19 cellular contexts compared by ENCODE assay signal in the genomic region with DNA sequence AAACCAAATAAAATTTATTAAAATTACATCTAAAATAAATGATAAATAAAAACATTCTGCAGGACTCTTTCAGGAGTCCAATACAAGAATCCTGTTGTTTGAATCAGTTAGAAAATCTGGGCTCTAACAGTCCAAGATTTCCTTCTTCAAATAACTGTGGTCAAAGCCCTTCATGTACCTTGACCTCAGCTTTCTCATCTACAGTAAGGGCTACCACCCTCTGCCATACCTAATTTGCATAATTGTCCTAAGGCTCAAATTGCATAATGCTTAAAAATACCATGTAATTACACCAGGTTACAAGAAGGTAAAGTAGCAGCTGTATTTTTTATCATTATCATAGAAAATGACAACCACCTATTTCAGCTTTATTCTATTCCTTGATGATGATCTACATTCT. TPM values are rescaled to one million over a fixed set of nuclear protein-coding genes. Genes with fewer than 3 reads are reported as not detected.
DNase-seq lines count a peak whose midpoint lies in the region; ATAC-seq, FAIRE-seq and TF ChIP-seq lines count a peak whose summit lies in the region.
"Had no signal": no experiment of that assay in that cellular context is flagged by ENCODE, and none has a peak within 500 bp of the region (broad histone marks: within the 10 kb centered on the region; RNA-seq: fewer than 3 reads in every experiment).

No MANE protein-coding gene starts in this region.

- no peaks in the 10 kb centered on the region for H3K27me3 Mint-ChIP-seq in MCF 10A (ENCODE audit: insufficient read depth, unreplicated experiment)
- H3K27me3 Mint-ChIP-seq: CD4-positive, CD25-positive, alpha-beta regulatory T cell had no signal

- POLR2A ChIA-PET in MCF 10A (lab: Yijun Ruan, JAX): interaction anchor here (0.8 to 2.8 kb wide), 3 partner anchors 14 to 54 kb away, joined by 3 to 8 read pairs (median 8); partner anchors contain the start of gene XPO4

- peak; percentile 13 to 39 for DNase-seq in NCI-H526 (lab: John Stamatoyannopoulos, UW)
- DNase-seq in NCI-H526 treated with DMSO at 0.1 percent for 48 hours (lab: John Stamatoyannopoulos, UW): no peak
- DNase-seq in GM18507 (ENCODE audit: extremely low spot score, insufficient read length, low read depth): no peak
- peak; percentile 79 for DNase-seq in NCI-H69 (lab: John Stamatoyannopoulos, UW)
- DNase-seq in left lobe of liver (ENCODE audit: low spot score): no peak
- DNase-seq in GM13977 (ENCODE audit: low spot score): no peak
- DNase-seq in activated T-cell treated with anti-CD3 and anti-CD28 coated beads for 4 hours: no peak
- no peak for DNase-seq in MCF 10A (ENCODE audit: unreplicated experiment)
- DNase-seq: 8988T; BE2C; Caco-2; CD4-positive, CD25-positive, alpha-beta regulatory T cell; NCI-H1105 treated with DMSO at 0.1 percent for 48 hours; NCI-H187 treated with DMSO at 0.1 percent for 48 hours; NCI-H2171; NCI-H774; SW 1271 had no signal

- no peak overlapping the region for H3K4me3 Mint-ChIP-seq in MCF 10A (ENCODE audit: unreplicated experiment)
- H3K4me3 Mint-ChIP-seq: CD4-positive, CD25-positive, alpha-beta regulatory T cell had no signal

- CTCF ChIA-PET in MCF 10A (lab: Yijun Ruan, JAX): interaction anchor here (0.7 to 2.8 kb wide), 3 partner anchors 19 to 78 kb away, joined by 3 to 18 read pairs (median 3); no protein-coding TSS in a partner anchor

- in situ Hi-C loops in GM13977 (cut with MboI; ENCODE audit: low pct_unique_long_range_greater_than_20kb, low sequenced_read_pairs, unreplicated experiment): loop anchor here (25.0 kb wide), 1 partner anchor 661 kb away; the partner anchor contains the start of gene GJB2

- intact Hi-C loops in MCF 10A (cut with micrococcal nuclease): no loop called here

- H3K27ac Mint-ChIP-seq in MCF 10A (ENCODE audit: low read depth, unreplicated experiment): no peak overlapping the region
- H3K27ac Mint-ChIP-seq: CD4-positive, CD25-positive, alpha-beta regulatory T cell had no signal

- peak; percentile 22 for ATAC-seq in left lobe of liver
- ATAC-seq: K562 had no signal

- FAIRE-seq in GM18507 (lab: Jason Lieb, UNC): peak; percentile 26
- FAIRE-seq: H1, K562 had no signal

- TF ChIP-seq CTCF in GM13977 (IDR thresholded peaks at IDR 0.05; ENCODE audit: extremely low read depth, insufficient read depth, missing control alignments): no peak
- no peak for TF ChIP-seq CTCF in MCF 10A (IDR thresholded peaks at IDR 0.05; ENCODE audit: unreplicated experiment)

- H3K36me3 Mint-ChIP-seq in MCF 10A (ENCODE audit: insufficient read depth, unreplicated experiment): peaks cover 21% of the 10 kb centered on the region

- no TSS peak for BruUV-seq in MCF 10A (replicated peaks; lab: Mats Ljungman, UMichigan)

- H3K9me3 Mint-ChIP-seq in MCF 10A (ENCODE audit: unreplicated experiment): no peaks in the 10 kb centered on the region

- H3K4me1 Mint-ChIP-seq in MCF 10A (ENCODE audit: insufficient read depth, unreplicated experiment): no peaks in the 10 kb centered on the region

RNA-seq across cellular contexts. Expression of gene XPO4, which starts 54.3 kb away (rescaled TPM):
- total RNA-seq in left lobe of liver (5.2 TPM), MCF 10A (2022) (22.5 and 25.8 TPM in 2 replicates)

Comparison
In these comparisons a context has a peak if more than half of its experiments do, and no peak if none do; other contexts are left out.
1. DNase-seq: peak in NCI-H526 (2 of 2) and NCI-H69 (single experiment); none in NCI-H526 treated with DMSO at 0.1 percent for 48 hours (single experiment), GM18507 (single experiment), left lobe of liver (single experiment), GM13977 (single experiment), activated T-cell treated with anti-CD3 and anti-CD28 coated beads for 4 hours (single experiment) and MCF 10A (single experiment).